27 cellular contexts compared by ENCODE assay signal in the genomic region with DNA sequence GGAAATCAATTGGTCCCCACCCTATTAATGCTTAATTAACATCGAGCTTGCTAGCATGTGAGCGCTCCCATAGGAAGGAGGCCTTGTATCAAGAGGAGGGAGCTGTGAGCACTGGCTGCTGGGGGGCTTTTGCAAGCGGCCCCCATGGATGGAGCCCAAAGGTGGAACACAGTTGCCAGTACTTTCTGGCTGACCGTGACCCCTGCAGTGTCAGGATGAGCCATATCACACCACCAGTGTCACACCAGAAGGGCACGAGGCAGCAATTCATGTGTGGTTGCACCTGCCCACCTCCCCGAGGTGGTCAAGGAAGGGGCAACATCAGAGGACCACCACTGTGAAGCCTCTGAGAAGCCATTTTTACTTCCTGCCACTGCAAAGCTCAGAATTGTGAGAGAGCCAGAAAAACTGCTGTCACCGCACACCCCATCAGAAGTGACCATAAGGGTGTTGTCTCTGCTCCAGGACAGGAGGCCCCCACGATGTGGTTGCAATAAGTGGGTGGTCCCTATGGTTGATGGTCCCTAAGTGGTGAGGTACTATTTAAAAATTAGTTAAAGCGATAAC.
"Had no signal": no experiment of that assay in that cellular context is flagged by ENCODE, and none has a peak within 500 bp of the region (broad histone marks: within the 10 kb centered on the region; RNA-seq: fewer than 3 reads in every experiment).

No MANE protein-coding gene starts in this region.

- H3K36me3 ChIP-seq: ascending aorta, Peyer's patch, SJCRH30 had no signal

- H3K4me3 ChIP-seq: ascending aorta, body of pancreas, K562, Peyer's patch, SJCRH30 had no signal

- H3K36me3 Mint-ChIP-seq: activated naive CD4-positive, alpha-beta T cell treated with anti-CD3 and anti-CD28 coated beads, Interleukin-2, amount 50 U/mL, for 72 hours had no signal

- H3K4me1 ChIP-seq: SJCRH30 had no signal

- H3K9me3 ChIP-seq: ascending aorta, body of pancreas, Peyer's patch, SJCRH30, SK-N-SH had no signal

- H3K9me3 Mint-ChIP-seq: activated T-cell treated with anti-CD3 and anti-CD28 coated beads, Interleukin-2, amount 50 U/mL, for 4 hours had no signal

- H3K27me3 Mint-ChIP-seq: activated CD4-positive, alpha-beta memory T cell treated with anti-CD3 and anti-CD28 coated beads, Interleukin-2, amount 10 ng/mL, durations not matched to agents 7 days and 5 days; activated CD4-positive, alpha-beta T cell treated with anti-CD3 and anti-CD28 coated beads for 36 hours; activated naive CD8-positive, alpha-beta T cell treated with anti-CD3 and anti-CD28 coated beads, Interleukin-2, amount 50 U/mL, for 24 hours had no signal

- H3K27me3 ChIP-seq: ascending aorta, body of pancreas, Peyer's patch, SJCRH30 had no signal

- H3K27ac Mint-ChIP-seq: activated CD4-positive, alpha-beta memory T cell treated with anti-CD3 and anti-CD28 coated beads, Interleukin-2, amount 10 ng/mL, durations not matched to agents 7 days and 5 days; activated CD4-positive, alpha-beta T cell treated with anti-CD3 and anti-CD28 coated beads for 36 hours; activated naive CD4-positive, alpha-beta T cell treated with anti-CD3 and anti-CD28 coated beads, Interleukin-2, amount 50 U/mL, for 72 hours; activated naive CD8-positive, alpha-beta T cell treated with anti-CD3 and anti-CD28 coated beads, Interleukin-2, amount 50 U/mL, for 24 hours had no signal

- DNase-seq: activated CD4-positive, alpha-beta memory T cell treated with anti-CD3 and anti-CD28 coated beads, Interleukin-2, amount 10 ng/mL, durations not matched to agents 7 days and 5 days; activated CD4-positive, alpha-beta T cell treated with anti-CD3 and anti-CD28 coated beads for 36 hours; activated CD4-positive, alpha-beta T cell treated with anti-CD3 and anti-CD28 coated beads, Interleukin-2, amount 50 U/mL, for 1 hour; activated naive CD4-positive, alpha-beta T cell treated with Interleukin-2 at 50 U/mL for 16 hours; activated naive CD8-positive, alpha-beta T cell treated with anti-CD3 and anti-CD28 coated beads, Interleukin-2, amount 50 U/mL, for 24 hours; activated T-cell treated with anti-CD3 and anti-CD28 coated beads, Interleukin-2, amount 50 U/mL, for 4 hours; amniotic stem cell; body of pancreas; Karpas-422; MM.1S; NCI-H1105; NCI-H1436; NCI-H1694 treated with DMSO at 0.1 percent for 48 hours; NCI-H2029 treated with DMSO at 0.1 percent for 48 hours; NCI-H345; NCI-H510A; NCI-H526 treated with DMSO at 0.1 percent for 48 hours; Right ventricle myocardium superior; SJCRH30; SK-N-SH; T-helper 1 cell had no signal

- H3K4me3 Mint-ChIP-seq: activated CD4-positive, alpha-beta memory T cell treated with anti-CD3 and anti-CD28 coated beads, Interleukin-2, amount 10 ng/mL, durations not matched to agents 7 days and 5 days; activated CD4-positive, alpha-beta T cell treated with anti-CD3 and anti-CD28 coated beads for 36 hours; activated naive CD8-positive, alpha-beta T cell treated with anti-CD3 and anti-CD28 coated beads, Interleukin-2, amount 50 U/mL, for 24 hours; activated T-cell treated with anti-CD3 and anti-CD28 coated beads, Interleukin-2, amount 50 U/mL, for 4 hours had no signal

- ATAC-seq: activated CD4-positive, alpha-beta T cell treated with anti-CD3 and anti-CD28 coated beads for 36 hours; activated naive CD4-positive, alpha-beta T cell treated with anti-CD3 and anti-CD28 coated beads, Interleukin-2, amount 50 U/mL, for 72 hours; activated naive CD8-positive, alpha-beta T cell treated with anti-CD3 and anti-CD28 coated beads, Interleukin-2, amount 50 U/mL, for 24 hours; activated T-cell treated with anti-CD3 and anti-CD28 coated beads, Interleukin-2, amount 50 U/mL, for 4 hours; body of pancreas; K562 had no signal

- H3K27ac ChIP-seq: ascending aorta, body of pancreas, Peyer's patch, RWPE1, SJCRH30, VCaP had no signal
